In the genomic region with DNA sequence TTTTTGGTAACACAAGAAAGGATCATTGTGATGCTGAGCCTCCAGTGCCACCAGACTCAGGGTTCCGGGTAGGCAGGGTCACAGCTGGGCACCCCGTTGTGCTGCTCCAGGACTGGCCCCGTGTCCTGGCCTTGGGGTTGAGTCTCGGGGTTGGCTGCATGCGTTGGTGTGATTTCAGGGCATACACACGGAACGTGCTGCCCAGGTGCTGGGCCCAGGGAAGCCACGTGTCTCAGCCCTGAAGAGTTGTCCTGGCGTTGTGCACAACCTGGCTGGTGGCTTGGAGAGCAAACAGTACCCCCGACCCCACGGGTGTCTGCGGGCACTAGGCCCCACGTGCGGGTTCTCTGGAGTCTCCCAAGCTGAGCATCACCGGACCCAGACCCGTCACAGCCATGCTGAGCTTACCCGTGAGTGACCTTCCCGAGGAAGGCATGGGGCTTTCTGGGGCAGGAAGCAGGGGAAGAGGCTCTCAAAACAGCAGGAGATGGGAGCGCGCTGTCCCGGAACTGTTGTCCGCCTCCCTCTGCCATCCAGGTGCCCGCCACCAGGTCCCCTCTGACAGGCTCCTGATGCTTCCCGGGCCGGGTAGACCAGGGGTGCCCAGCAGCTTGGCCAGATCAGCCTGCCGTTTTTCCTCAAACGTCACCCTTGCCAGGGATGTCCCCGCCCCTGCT, we compare ENCODE assay signal across 8 cellular contexts.
DNase-seq lines count a peak whose midpoint lies in the region; ATAC-seq and TF ChIP-seq lines count a peak whose summit lies in the region.

No MANE protein-coding gene starts in this region.

- H3K27ac ChIP-seq in C4-2B = peak overlapping the region; percentile 82

- H3K4me1 Mint-ChIP-seq in T-helper 17 cell = peaks cover 36% of the 10 kb centered on the region

- DNase-seq in T-helper 17 cell (no peak), medulla oblongata (ENCODE audit: extremely low spot score) (peak; percentile 63), NOMO-1 treated with DMSO at 0.1 percent for 48 hours (lab: John Stamatoyannopoulos, UW; ENCODE audit: unreplicated experiment) (no peak), COLO829 (ENCODE audit: low spot score) (no peak)

- peak overlapping the region; percentile 87 for H3K27ac Mint-ChIP-seq in T-helper 17 cell

- no peaks in the 10 kb centered on the region for H3K9me3 ChIP-seq in T-helper 17 cell (ENCODE audit: control insufficient read depth, low read length, poor library complexity, severe bottlenecking)

- H3K4me3 Mint-ChIP-seq in T-helper 17 cell = no peak overlapping the region

- peaks cover 2% of the 10 kb centered on the region for H3K36me3 Mint-ChIP-seq in T-helper 17 cell (ENCODE audit: low read depth)

- ATAC-seq in GM19328 (IDR thresholded peaks at IDR 0.05; ENCODE audit: unreplicated experiment) = peak; percentile 0
- ATAC-seq in T-helper 17 cell = no peak
- no peak for ATAC-seq in HG03095 (IDR thresholded peaks at IDR 0.05; ENCODE audit: unreplicated experiment)
- ATAC-seq in GM21576 (IDR thresholded peaks at IDR 0.05; ENCODE audit: unreplicated experiment) = no peak

- no peaks in the 10 kb centered on the region for H3K27me3 Mint-ChIP-seq in T-helper 17 cell

- TF ChIP-seq CTCF in C4-2B (conservative IDR thresholded peaks at IDR 0.05) = no peak
